15 cellular contexts compared by ENCODE assay signal in the genomic region with DNA sequence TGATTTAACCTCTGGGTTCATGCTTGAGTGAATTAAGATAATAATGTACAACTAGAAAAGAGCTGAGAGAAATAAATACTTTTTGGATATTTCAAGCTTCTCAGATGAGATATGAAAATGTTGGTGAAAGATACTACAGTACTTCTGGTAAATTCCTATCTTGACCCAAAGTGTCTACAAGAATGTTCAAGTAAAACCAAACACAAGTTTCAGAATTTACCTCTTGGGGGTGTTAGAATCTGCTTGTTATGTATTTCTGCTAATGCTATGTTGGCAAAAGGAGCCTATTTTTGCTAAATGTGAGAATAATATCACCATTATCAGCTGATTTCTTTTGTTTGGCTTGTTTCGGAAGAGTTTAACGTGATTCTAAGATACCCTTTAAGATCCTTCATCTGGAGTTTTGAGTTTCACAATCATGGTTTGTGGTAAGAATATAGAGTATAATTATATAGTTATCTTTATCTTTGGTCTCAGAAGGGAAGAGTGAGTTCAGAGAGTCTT.
"Had no signal": no experiment of that assay in that cellular context is flagged by ENCODE, and none has a peak within 500 bp of the region (broad histone marks: within the 10 kb centered on the region; RNA-seq: fewer than 3 reads in every experiment).

No MANE protein-coding gene starts in this region.

- H3K4me1 ChIP-seq: heart left ventricle, tibial artery, upper lobe of left lung, uterus had no signal

- FAIRE-seq: frontal cortex had no signal

- DNase-seq: cortex of kidney; dorsolateral prefrontal cortex; effector CD8-positive, alpha-beta T cell; heart left ventricle; islet precursor cell; mammary epithelial cell; mucosa of descending colon; naive thymus-derived CD8-positive, alpha-beta T cell; posterior cingulate gyrus; stimulated activated CD4-positive, alpha-beta T cell treated with anti-CD3 and anti-CD28 coated beads, Interleukin-4, amount 100 ng/mL, for 1 hour; tibial artery; upper lobe of left lung; uterus had no signal

- H3K36me3 ChIP-seq: heart left ventricle, tibial artery, upper lobe of left lung, uterus had no signal

- H3K27ac ChIP-seq: dorsolateral prefrontal cortex, heart left ventricle, skin epidermis, tibial artery, upper lobe of left lung, uterus had no signal

- H3K9me3 ChIP-seq: heart left ventricle, mucosa of descending colon, tibial artery, upper lobe of left lung, uterus had no signal

- H3K27me3 ChIP-seq: dorsolateral prefrontal cortex, heart left ventricle, tibial artery, upper lobe of left lung had no signal

- H3K4me3 ChIP-seq: dorsolateral prefrontal cortex, heart left ventricle, mucosa of descending colon, skin epidermis, tibial artery, upper lobe of left lung, uterus had no signal
